Comparison of ENCODE assay signal across 1 cellular context in genomic region chr22:20424937-20425587, GRCh38.
TF ChIP-seq lines count a peak whose summit lies in the region.

No MANE protein-coding gene starts in this region.

TF ChIP-seq in K562, 482 proteins besides CTCF, POLR2A, EP300 and RAD21 (continued from another document and continues in another):
- TF ChIP-seq ZNF280B (CRISPR knock-in tag; IDR thresholded peaks at IDR 0.05) (no peak), TAF9B (IDR thresholded peaks at IDR 0.05; ENCODE audit: partially characterized antibody) (no peak), HNRNPL (IDR thresholded peaks at IDR 0.05; ENCODE audit: low read depth, low read length) (peak; percentile 90), FOXO4 (CRISPR knock-in tag; IDR thresholded peaks at IDR 0.05) (no peak), CREM (IDR thresholded peaks at IDR 0.05; ENCODE audit: low read depth) (no peak), GTF2F1 (IDR thresholded peaks at IDR 0.05; ENCODE audit: low read depth, low read length) (no peak), ZNF253 (CRISPR knock-in tag; conservative IDR thresholded peaks at IDR 0.05) (no peak), ZNF778 (CRISPR knock-in tag; IDR thresholded peaks at IDR 0.05) (no peak), TAF15 (IDR thresholded peaks at IDR 0.05; ENCODE audit: low read depth, low read length) (no peak), PTRF (tag; IDR thresholded peaks at IDR 0.05) (no peak), CBX2 (IDR thresholded peaks at IDR 0.05; ENCODE audit: insufficient read depth, low read length, poor library complexity, severe bottlenecking) (no peak), PYGO2 (tag; IDR thresholded peaks at IDR 0.05) (no peak), STAT5B (CRISPR knock-in tag; IDR thresholded peaks at IDR 0.05) (no peak), TRIM28 (IDR thresholded peaks at IDR 0.05) (no peak), TCF7L2 (IDR thresholded peaks at IDR 0.05; ENCODE audit: low read depth, low read length) (no peak), ZNF311 (CRISPR knock-in tag; IDR thresholded peaks at IDR 0.05) (no peak), E2F6 (IDR thresholded peaks at IDR 0.05; ENCODE audit: borderline replicate concordance in 1 of 2, extremely low read depth in 1 of 2, insufficient read depth in 1 of 2, insufficient read length in 1 of 2, low read depth in 1 of 2, low read length in 1 of 2, poor library complexity in 1 of 2, severe bottlenecking in 1 of 2) (peak in 1 of 2 experiments; percentile 41), TBL1XR1 (IDR thresholded peaks at IDR 0.05; ENCODE audit: low read length in 2 of 2) (no peak), ZC3H4 (CRISPR knock-in tag; IDR thresholded peaks at IDR 0.05; ENCODE audit: borderline replicate concordance) (peak; percentile 84; the same call in 1 of the 2 replicates), DIDO1 (tag; IDR thresholded peaks at IDR 0.05; ENCODE audit: low read depth) (no peak), TFE3 (CRISPR knock-in tag; IDR thresholded peaks at IDR 0.05) (no peak), ZNF561 (CRISPR knock-in tag; conservative IDR thresholded peaks at IDR 0.05) (no peak), ETS2 (tag; IDR thresholded peaks at IDR 0.05; ENCODE audit: borderline replicate concordance, poor library complexity, severe bottlenecking) (no peak), BRCA1 (IDR thresholded peaks at IDR 0.05) (no peak), BRCA1 (CRISPR knock-in tag; IDR thresholded peaks at IDR 0.05) (no peak), ZBTB12 (CRISPR knock-in tag; IDR thresholded peaks at IDR 0.05) (no peak), BCLAF1 (IDR thresholded peaks at IDR 0.05; ENCODE audit: borderline replicate concordance in 1 of 2, control insufficient read depth in 1 of 2, low read depth in 2 of 2, low read length in 1 of 2) (no peak), ZNF717 (CRISPR knock-in tag; IDR thresholded peaks at IDR 0.05) (no peak), MCM3 (IDR thresholded peaks at IDR 0.05) (no peak), ZNF184 (CRISPR knock-in tag; IDR thresholded peaks at IDR 0.05) (no peak), MTA1 (IDR thresholded peaks at IDR 0.05; ENCODE audit: borderline replicate concordance) (no peak), MAFK (IDR thresholded peaks at IDR 0.05; ENCODE audit: low read length) (no peak), ZNF586 (CRISPR knock-in tag; conservative IDR thresholded peaks at IDR 0.05) (no peak), ZNF232 (CRISPR knock-in tag; IDR thresholded peaks at IDR 0.05) (no peak), ZNF175 (CRISPR knock-in tag; IDR thresholded peaks at IDR 0.05; ENCODE audit: low read depth) (no peak), ID3 (CRISPR knock-in tag; IDR thresholded peaks at IDR 0.05) (no peak), ID3 (tag; IDR thresholded peaks at IDR 0.05) (peak; percentile 33; the same call in 1 of the 2 replicates), PKNOX1 (IDR thresholded peaks at IDR 0.05) (no peak; the same call in 1 of the 2 replicates), MXD1 (CRISPR knock-in tag; IDR thresholded peaks at IDR 0.05; ENCODE audit: borderline replicate concordance, poor library complexity, severe bottlenecking) (no peak), HDAC3 (IDR thresholded peaks at IDR 0.05; ENCODE audit: borderline replicate concordance, partially characterized antibody) (no peak), FOXJ3 (CRISPR knock-in tag; IDR thresholded peaks at IDR 0.05) (no peak), ZKSCAN1 (IDR thresholded peaks at IDR 0.05; ENCODE audit: low read depth, low read length) (no peak; the same call in 1 of the 2 replicates), TFAP4 (CRISPR knock-in tag; IDR thresholded peaks at IDR 0.05; ENCODE audit: borderline replicate concordance) (no peak), RBM15 (IDR thresholded peaks at IDR 0.05; ENCODE audit: insufficient read depth, low read length) (no peak), ZNF398 (CRISPR knock-in tag; IDR thresholded peaks at IDR 0.05) (no peak), ZBTB7A (IDR thresholded peaks at IDR 0.05; ENCODE audit: borderline replicate concordance, control insufficient read depth, low read depth, low read length) (peak; percentile 69; the same call in 1 of the 2 replicates), CREB1 (IDR thresholded peaks at IDR 0.05) (no peak), CREB1 (CRISPR knock-in tag; IDR thresholded peaks at IDR 0.05) (no peak), GATAD2B (IDR thresholded peaks at IDR 0.05; ENCODE audit: borderline replicate concordance) (no peak)
